Comparison of ENCODE assay signal across 8 cellular contexts in the genomic region with DNA sequence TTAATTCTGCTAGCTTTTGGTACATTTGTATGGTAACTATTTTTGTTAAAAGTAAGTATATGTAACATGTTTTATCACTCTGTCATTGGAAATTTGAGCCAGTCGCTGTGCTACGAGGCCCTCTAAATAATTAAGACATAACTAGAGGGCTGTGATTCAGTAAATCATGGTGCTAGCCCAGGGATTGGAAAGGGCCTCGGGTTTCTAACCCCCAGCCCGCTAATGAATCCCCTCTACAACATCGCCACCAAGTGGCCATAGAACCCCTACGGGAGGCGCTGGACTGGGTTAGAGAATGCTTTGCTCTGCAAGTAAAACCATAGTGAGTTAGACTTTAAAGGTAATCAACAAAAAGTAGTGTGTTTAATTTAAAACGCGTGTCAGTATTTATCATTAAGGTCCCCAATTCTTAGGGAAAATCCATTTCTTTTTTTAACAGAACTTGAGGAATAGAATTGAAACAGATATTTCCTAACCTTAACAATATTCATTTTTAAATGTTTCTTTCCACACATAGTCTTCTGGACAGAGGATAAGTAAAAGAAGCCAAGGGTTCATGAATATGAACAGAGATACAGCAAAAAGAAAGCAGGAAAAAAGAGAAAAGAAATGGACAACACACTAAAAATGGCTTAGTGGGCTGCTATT.
A peak's percentile ranks its signal among the peaks of the same experiment; 100 is the strongest.
DNase-seq lines count a peak whose midpoint lies in the region; ATAC-seq and TF ChIP-seq lines count a peak whose summit lies in the region.

No MANE protein-coding gene starts in this region.

- H3K4me3 ChIP-seq in fibroblast of villous mesenchyme (ENCODE audit: low read depth, low read length), result no peak overlapping the region
- H3K4me3 ChIP-seq in smooth muscle cell, result no peak overlapping the region

- no peaks in the 10 kb centered on the region for H3K27me3 ChIP-seq in smooth muscle cell (ENCODE audit: low read depth)

- peak overlapping the region; percentile 55 for H3K4me2 ChIP-seq in smooth muscle cell

- H2AFZ ChIP-seq in smooth muscle cell (ENCODE audit: low read depth), result peak overlapping the region; percentile 42

- H3K9ac ChIP-seq in smooth muscle cell (ENCODE audit: low read depth), result no peak overlapping the region

- DNase-seq in NCI-H146 (lab: John Stamatoyannopoulos, UW) (peak; percentile 12), NCI-H146 treated with DMSO at 0.1 percent for 48 hours (lab: John Stamatoyannopoulos, UW; ENCODE audit: unreplicated experiment) (no peak), OCI-M1 (lab: John Stamatoyannopoulos, UW) (peak; percentile 66), fibroblast of villous mesenchyme (ENCODE audit: low read depth) (peak; percentile 2), smooth muscle cell (lab: John Stamatoyannopoulos, UW; ENCODE audit: unreplicated experiment) (peak; percentile 6), MV-4-11 (lab: John Stamatoyannopoulos, UW) (no peak)
- no peak for DNase-seq in stimulated activated naive CD4-positive, alpha-beta T cell (lab: John Stamatoyannopoulos, UW)

- H4K20me1 ChIP-seq in smooth muscle cell (ENCODE audit: low read depth), result no peaks in the 10 kb centered on the region

- H3K36me3 ChIP-seq in smooth muscle cell (ENCODE audit: low read depth), result no peaks in the 10 kb centered on the region

- peak; percentile 45 for TF ChIP-seq CTCF in fibroblast of villous mesenchyme (IDR thresholded peaks at IDR 0.05; ENCODE audit: insufficient read depth, low read depth, low read length)
- TF ChIP-seq CTCF in smooth muscle cell (IDR thresholded peaks at IDR 0.05; ENCODE audit: borderline replicate concordance, insufficient read depth, poor library complexity, severe bottlenecking), result peak; percentile 77

- 4% methylated on average over 9 of the region's 9 CpGs for WGBS in smooth muscle cell (ENCODE audit: low lambda C conversion rate)

- no peak for ATAC-seq in HG03039 (IDR thresholded peaks at IDR 0.05; ENCODE audit: unreplicated experiment)

- H3K79me2 ChIP-seq in smooth muscle cell (ENCODE audit: low read depth), result no peaks in the 10 kb centered on the region

- H3K27ac ChIP-seq in smooth muscle cell (ENCODE audit: low read depth), result no peak overlapping the region

- no peaks in the 10 kb centered on the region for H3F3A ChIP-seq in smooth muscle cell (ENCODE audit: low read depth)

- no peaks in the 10 kb centered on the region for H3K9me3 ChIP-seq in smooth muscle cell (replicated peaks; ENCODE audit: low read depth)

- H3K4me1 ChIP-seq in smooth muscle cell (ENCODE audit: low read depth), result no peaks in the 10 kb centered on the region

Comparison
In these comparisons a context has a peak if more than half of its experiments do, and no peak if none do; other contexts are left out.
1. DNase-seq: peak in NCI-H146 (single experiment), OCI-M1 (single experiment), fibroblast of villous mesenchyme (single experiment) and smooth muscle cell (single experiment); none in NCI-H146 treated with DMSO at 0.1 percent for 48 hours (single experiment), MV-4-11 (single experiment) and stimulated activated naive CD4-positive, alpha-beta T cell (0 of 6).